In the genomic region with DNA sequence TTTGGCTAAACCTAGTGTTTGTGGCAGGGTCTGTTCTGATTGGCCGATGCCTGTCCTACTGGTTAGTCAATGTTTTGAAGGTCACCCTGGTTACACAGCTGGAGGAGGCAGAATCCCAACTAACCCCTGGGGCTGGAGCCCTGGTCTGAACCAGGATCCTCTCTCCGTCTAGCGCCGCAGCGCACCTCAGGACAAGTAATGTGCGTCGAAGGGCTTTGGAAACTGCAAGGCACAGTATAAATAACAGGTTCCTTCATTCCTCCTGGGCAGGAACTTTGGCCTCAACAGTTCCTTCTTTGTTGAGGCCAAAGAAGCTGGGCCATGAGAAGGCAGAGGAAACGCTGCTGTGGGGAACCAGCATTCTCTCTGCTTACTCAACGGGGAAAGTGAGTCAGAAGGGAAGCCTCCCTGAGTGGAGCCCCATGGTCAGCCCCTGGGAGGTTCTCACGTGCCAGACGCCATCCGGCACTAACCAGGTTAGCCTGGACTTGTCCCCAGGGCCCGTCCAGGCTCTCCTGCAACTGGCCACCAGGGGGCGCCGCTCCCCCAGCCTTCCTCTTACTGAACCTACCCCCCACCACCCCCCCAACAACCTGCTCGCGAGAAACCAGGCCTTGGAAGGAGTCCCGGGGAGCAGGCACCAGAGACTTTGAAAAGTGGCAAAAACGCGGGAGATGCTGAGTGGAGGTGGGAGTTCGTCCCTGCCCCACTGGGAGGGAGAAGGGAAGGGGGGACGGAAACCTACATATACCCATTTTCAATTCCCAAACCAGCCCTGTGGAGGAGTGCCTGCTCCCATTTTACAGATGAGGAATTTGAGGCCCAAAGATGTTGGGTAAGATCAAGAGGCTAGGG, we compare ENCODE assay signal across 8 cellular contexts. TPM values are rescaled to one million over a fixed set of nuclear protein-coding genes. Genes with fewer than 3 reads are reported as not detected.
DNase-seq lines count a peak whose midpoint lies in the region; ATAC-seq and TF ChIP-seq lines count a peak whose summit lies in the region.

No MANE protein-coding gene starts in this region.

- H3K4me3 ChIP-seq in RWPE2 (ENCODE audit: severe bottlenecking) (no peak overlapping the region), neuronal stem cell (ENCODE audit: low read length in 2 of 2) (no peak overlapping the region), stomach smooth muscle (ENCODE audit: low read length in 2 of 2) (peak overlapping the region; percentile 13 to 71)

- peak overlapping the region; percentile 90 for H2AK5ac ChIP-seq in neuronal stem cell (ENCODE audit: low read depth, low read length)

- H3K27me3 ChIP-seq in RWPE2 (ENCODE audit: insufficient read depth, poor library complexity, severe bottlenecking) (no peaks in the 10 kb centered on the region), neuronal stem cell (ENCODE audit: control insufficient read depth in 3 of 3, insufficient read depth in 3 of 3, low read depth in 1 of 3, low read length in 3 of 3) (no peaks in the 10 kb centered on the region), stomach smooth muscle (ENCODE audit: control insufficient read depth in 1 of 2, insufficient read depth in 2 of 2, low read length in 2 of 2) (no peaks in the 10 kb centered on the region)

- no peaks in the 10 kb centered on the region for H3K9me3 ChIP-seq in KOPT-K1 (ENCODE audit: insufficient read depth, low read length, poor library complexity, severe bottlenecking)
- H3K9me3 ChIP-seq in RWPE2 (ENCODE audit: severe bottlenecking), result no peaks in the 10 kb centered on the region
- no peaks in the 10 kb centered on the region for H3K9me3 ChIP-seq in neuronal stem cell (replicated peaks in 1 of 2; ENCODE audit: control insufficient read depth in 2 of 2, insufficient read depth in 1 of 2, low read depth in 1 of 2, low read length in 2 of 2)
- H3K9me3 ChIP-seq in stomach smooth muscle (ENCODE audit: control insufficient read depth in 2 of 2, low read length in 2 of 2), result no peaks in the 10 kb centered on the region

- no CpG with 5 or more reads among the region's 22 CpGs for WGBS in neuronal stem cell (ENCODE audit: extremely low coverage in 2 of 2, insufficient read length in 2 of 2, insufficient replicate concordance in 1 of 2), 2 donors

- H2BK120ac ChIP-seq in neuronal stem cell (ENCODE audit: low read depth, low read length), result no peak overlapping the region

- H2BK5ac ChIP-seq in neuronal stem cell (ENCODE audit: low read length), result peak overlapping the region; percentile 91

- H4K91ac ChIP-seq in neuronal stem cell (ENCODE audit: low read depth, low read length, poor library complexity), result no peak overlapping the region

- H3K9ac ChIP-seq in neuronal stem cell (ENCODE audit: low read depth, low read length, poor library complexity), result no peak overlapping the region
- H3K9ac ChIP-seq in stomach smooth muscle (ENCODE audit: low read length in 2 of 2), result peak overlapping the region; percentile 87 to 94

- no peak overlapping the region for H2BK12ac ChIP-seq in neuronal stem cell (ENCODE audit: low read length)

- peak overlapping the region; percentile 95 for H2BK15ac ChIP-seq in neuronal stem cell (ENCODE audit: low read length)

- no peak overlapping the region for H3K4ac ChIP-seq in neuronal stem cell (ENCODE audit: low read length)

- peak; percentile 41 for ATAC-seq in GM21619 (IDR thresholded peaks at IDR 0.05; ENCODE audit: unreplicated experiment)
- ATAC-seq in RWPE2 (ENCODE audit: low read depth), result peak; percentile 64

- DNase-seq in DMS53 treated with DMSO at 0.1 percent for 48 hours (lab: John Stamatoyannopoulos, UW; ENCODE audit: unreplicated experiment) (peak; percentile 76), RWPE2 (ENCODE audit: low spot score) (peak; percentile 86), fibroblast of the conjunctiva (ENCODE audit: low read depth) (peak; percentile 87), neuronal stem cell (ENCODE audit: low spot score) (peak; percentile 80)
- DNase-seq in activated effector memory CD4-positive, alpha-beta T cell treated with Interleukin-2 at 50 U/mL for 16 hours, result peak; percentile 79

- H3K36me3 ChIP-seq in KOPT-K1 (ENCODE audit: insufficient read depth, low read length) (no peaks in the 10 kb centered on the region), RWPE2 (ENCODE audit: low read depth) (no peaks in the 10 kb centered on the region), neuronal stem cell (replicated peaks in 1 of 2; ENCODE audit: control insufficient read depth in 2 of 2, insufficient read depth in 2 of 2, low read length in 2 of 2) (no peaks in the 10 kb centered on the region), stomach smooth muscle (ENCODE audit: control insufficient read depth in 2 of 2, insufficient read depth in 2 of 2, low read length in 2 of 2) (no peaks in the 10 kb centered on the region)

- TF ChIP-seq CTCF in RWPE2 (IDR thresholded peaks at IDR 0.05; ENCODE audit: poor library complexity, severe bottlenecking), result peak; percentile 96

- no peak overlapping the region for H3K4me2 ChIP-seq in neuronal stem cell (ENCODE audit: insufficient read depth, low read length, poor library complexity, severe bottlenecking)

- H2AFZ ChIP-seq in neuronal stem cell (ENCODE audit: low read length), result peak overlapping the region; percentile 63

- no peak overlapping the region for H3K23ac ChIP-seq in neuronal stem cell (ENCODE audit: low read depth, low read length, poor library complexity)

- peak overlapping the region; percentile 98 for H3K27ac ChIP-seq in KOPT-K1 (ENCODE audit: low read depth, low read length, poor library complexity, severe bottlenecking)
- H3K27ac ChIP-seq in RWPE2 (ENCODE audit: poor library complexity, severe bottlenecking), result peak overlapping the region; percentile 75
- peak overlapping the region; percentile 100 for H3K27ac ChIP-seq in neuronal stem cell (replicated peaks; ENCODE audit: low read length)
- peak overlapping the region; percentile 99 for H3K27ac ChIP-seq in stomach smooth muscle (ENCODE audit: low read length)

- H3K18ac ChIP-seq in neuronal stem cell (ENCODE audit: low read length), result peak overlapping the region; percentile 96

- H3K4me1 ChIP-seq in RWPE2 (ENCODE audit: insufficient read depth, poor library complexity, severe bottlenecking), result peaks cover 19% of the 10 kb centered on the region
- peaks cover 29 to 33% of the 10 kb centered on the region in 2 donors for H3K4me1 ChIP-seq in neuronal stem cell (ENCODE audit: control insufficient read depth in 2 of 2, insufficient read depth in 1 of 2, low read depth in 1 of 2, low read length in 2 of 2)
- H3K4me1 ChIP-seq in stomach smooth muscle (ENCODE audit: control insufficient read depth, insufficient read depth, low read length), result peaks cover 45% of the 10 kb centered on the region

- H3K79me1 ChIP-seq in neuronal stem cell (ENCODE audit: low read depth, low read length), result no peaks in the 10 kb centered on the region

- H3K14ac ChIP-seq in neuronal stem cell (ENCODE audit: low read length), result no peak overlapping the region

- H4K8ac ChIP-seq in neuronal stem cell (ENCODE audit: low read depth, low read length), result no peak overlapping the region

RNA-seq across cellular contexts. Expression of gene TEX44, which starts 19.8 kb away (rescaled TPM):
- polyA plus RNA-seq in neuronal stem cell (2013, experiment 1 of 2), result not detected
- not detected for polyA plus RNA-seq in neuronal stem cell (2013, experiment 2 of 2)

Comparison
In these comparisons a context has a peak if more than half of its experiments do, and no peak if none do; other contexts are left out.
1. H3K4me3 ChIP-seq: peak in stomach smooth muscle (2 of 2); none in RWPE2 (single experiment) and neuronal stem cell (0 of 2).
2. Peak in every context shown above with its lines, with median percentiles within 50 percentile points of each other: DNase-seq and H3K27ac ChIP-seq.